21 cellular contexts compared by ENCODE assay signal in the genomic region with DNA sequence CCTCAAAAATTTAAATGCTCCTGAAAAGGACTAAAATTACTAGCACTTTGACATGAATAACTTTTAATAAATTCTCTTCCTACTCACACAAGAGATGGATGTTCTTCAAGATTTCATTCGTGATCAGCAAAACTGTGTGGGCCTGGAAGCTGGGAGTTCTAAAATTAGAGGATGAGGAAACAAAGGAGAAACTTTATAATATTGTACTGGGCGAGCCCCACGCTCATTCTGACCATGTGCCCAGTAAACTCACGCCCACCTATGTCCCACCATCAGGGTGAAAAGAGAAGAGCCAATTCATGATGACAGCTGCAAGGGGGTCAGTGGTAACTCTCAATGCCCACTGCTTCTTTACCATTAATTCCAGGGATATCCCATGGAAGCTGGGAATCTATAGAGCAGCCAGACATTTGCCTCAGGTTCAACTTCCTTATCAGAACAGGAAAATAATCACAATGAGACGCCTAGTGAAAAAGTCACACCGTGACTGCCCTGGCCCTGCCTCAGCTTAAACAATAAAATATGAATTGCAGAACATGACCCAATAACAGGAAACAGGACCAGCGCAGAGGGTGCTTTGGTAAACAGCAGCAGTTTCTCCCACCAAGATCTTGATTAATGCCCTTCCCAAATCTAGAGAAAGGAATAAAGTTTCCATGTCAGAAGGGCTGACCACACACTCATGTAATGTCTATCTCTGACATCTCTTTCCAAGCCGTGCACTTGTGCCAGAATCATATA.
A peak's percentile ranks its signal among the peaks of the same experiment; 100 is the strongest.
DNase-seq lines count a peak whose midpoint lies in the region; ATAC-seq and TF ChIP-seq lines count a peak whose summit lies in the region.
"Had no signal": no experiment of that assay in that cellular context is flagged by ENCODE, and none has a peak within 500 bp of the region (broad histone marks: within the 10 kb centered on the region; RNA-seq: fewer than 3 reads in every experiment).

No MANE protein-coding gene starts in this region.

- H3K9me3 ChIP-seq in SK-N-SH = no peaks in the 10 kb centered on the region
- H3K9me3 ChIP-seq: pancreas, transverse colon had no signal

- no peak for TF ChIP-seq RAD21 in SK-N-SH (IDR thresholded peaks at IDR 0.05; ENCODE audit: low read length)

- no peak for TF ChIP-seq CTCF in SK-N-SH (IDR thresholded peaks at IDR 0.05)

- H3K79me2 ChIP-seq in ACC112 (ENCODE audit: control insufficient read depth, insufficient read depth, low read length, unreplicated experiment) (no peaks in the 10 kb centered on the region), SK-N-SH (ENCODE audit: insufficient read depth) (no peaks in the 10 kb centered on the region)

- H2AFZ ChIP-seq in ACC112 (ENCODE audit: low read length, unreplicated experiment) (peak overlapping the region; percentile 32), SK-N-SH (ENCODE audit: low read depth) (peak overlapping the region; percentile 67)

- no peak overlapping the region for H3K9ac ChIP-seq in SK-N-SH

- CTCF ChIA-PET in SK-N-SH (lab: Yijun Ruan, JAX) = no interaction called here

- DNase-seq in SK-N-SH (no peak), glomerular endothelial cell (ENCODE audit: extremely low read depth, low read depth, low spot score) (peak; percentile 77), pulmonary artery endothelial cell (ENCODE audit: low read depth, low spot score) (peak; percentile 70), NCI-H146 treated with DMSO at 0.1 percent for 48 hours (lab: John Stamatoyannopoulos, UW; ENCODE audit: unreplicated experiment) (no peak), Ammon's horn (ENCODE audit: low spot score) (no peak)
- DNase-seq: activated CD4-positive, alpha-beta T cell treated with anti-CD3 and anti-CD28 coated beads for 48 hours; central memory CD4-positive, alpha-beta T cell; DND-41; H7; KBM-7; MV-4-11; NCI-H187 treated with DMSO at 0.1 percent for 48 hours; NCI-H345; NK-92 treated with Interleukin-12 subunit alpha and Interleukin-12 subunit beta, amount 100 ng/mL, for 24 hours; pancreas; stimulated activated CD4-positive, alpha-beta T cell treated with anti-CD3 and anti-CD28 coated beads, Interleukin-12 subunit alpha, Interleukin-12 subunit beta, amount 100 ng/mL, for 4 hours; transverse colon had no signal

- ATAC-seq in HG02938 (IDR thresholded peaks at IDR 0.05; ENCODE audit: unreplicated experiment) = no peak
- ATAC-seq in GM21529 (IDR thresholded peaks at IDR 0.05; ENCODE audit: unreplicated experiment) = no peak

- WGBS in SK-N-SH (ENCODE audit: low lambda C conversion rate) = 78% methylated on average over 8 of the region's 8 CpGs

- H3K4me1 ChIP-seq in ACC112 (ENCODE audit: control insufficient read depth, insufficient read depth, low read length, unreplicated experiment) (peaks cover 38% of the 10 kb centered on the region), SK-N-SH (ENCODE audit: control insufficient read depth in 1 of 2, insufficient read depth in 2 of 2, low read depth in 1 of 2, low read length in 1 of 2) (peaks cover 0 to 5% of the 10 kb centered on the region in 2 experiments; a peak in 2 of 4 replicates)
- H3K4me1 ChIP-seq: transverse colon had no signal

- H3K36me3 ChIP-seq in ACC112 (ENCODE audit: insufficient read depth, low read length) (no peaks in the 10 kb centered on the region), SK-N-SH (replicated peaks in 1 of 2; ENCODE audit: control insufficient read depth in 1 of 2, insufficient read depth in 2 of 2, low read length in 1 of 2) (no peaks in the 10 kb centered on the region)
- H3K36me3 ChIP-seq: pancreas, transverse colon had no signal

- no peaks in the 10 kb centered on the region for H3K9me2 ChIP-seq in SK-N-SH

- H4K20me1 ChIP-seq in SK-N-SH (ENCODE audit: insufficient read depth) = no peaks in the 10 kb centered on the region

- POLR2A ChIA-PET in SK-N-SH (lab: Yijun Ruan, JAX) = no interaction called here

- H3K4me3 ChIP-seq in ACC112 (ENCODE audit: low read depth, low read length) (no peak overlapping the region), SK-N-SH (ENCODE audit: low read depth in 2 of 2, low read length in 1 of 2) (no peak overlapping the region)
- H3K4me3 ChIP-seq: pancreas, transverse colon had no signal

- H3K4me2 ChIP-seq in SK-N-SH = no peak overlapping the region

- peaks cover 8% of the 10 kb centered on the region for H3F3A ChIP-seq in SK-N-SH (replicated peaks; ENCODE audit: insufficient read depth)

- no peak for TF ChIP-seq EP300 in SK-N-SH (IDR thresholded peaks at IDR 0.05; ENCODE audit: borderline replicate concordance in 1 of 2, low read depth in 1 of 2, low read length in 1 of 2)

- H3K27me3 ChIP-seq in ACC112 (ENCODE audit: insufficient read depth, low read length) (no peaks in the 10 kb centered on the region), SK-N-SH (ENCODE audit: insufficient read depth) (no peaks in the 10 kb centered on the region)
- H3K27me3 ChIP-seq: pancreas, transverse colon had no signal

- H3K27ac ChIP-seq in ACC112 (ENCODE audit: low read depth, low read length) (peak overlapping the region; percentile 56), SK-N-SH (ENCODE audit: low read depth in 2 of 2, low read length in 1 of 2) (peak overlapping the region in 1 of 2 experiments; percentile 73; a peak in 2 of 4 replicates)
- H3K27ac ChIP-seq: pancreas, RWPE1 had no signal

TF ChIP-seq in SK-N-SH, 30 proteins besides CTCF, POLR2A, EP300 and RAD21:
- TF ChIP-seq, protein P1, sequence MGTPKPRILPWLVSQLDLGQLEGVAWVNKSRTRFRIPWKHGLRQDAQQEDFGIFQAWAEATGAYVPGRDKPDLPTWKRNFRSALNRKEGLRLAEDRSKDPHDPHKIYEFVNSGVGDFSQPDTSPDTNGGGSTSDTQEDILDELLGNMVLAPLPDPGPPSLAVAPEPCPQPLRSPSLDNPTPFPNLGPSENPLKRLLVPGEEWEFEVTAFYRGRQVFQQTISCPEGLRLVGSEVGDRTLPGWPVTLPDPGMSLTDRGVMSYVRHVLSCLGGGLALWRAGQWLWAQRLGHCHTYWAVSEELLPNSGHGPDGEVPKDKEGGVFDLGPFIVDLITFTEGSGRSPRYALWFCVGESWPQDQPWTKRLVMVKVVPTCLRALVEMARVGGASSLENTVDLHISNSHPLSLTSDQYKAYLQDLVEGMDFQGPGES (IDR thresholded peaks at IDR 0.05; ENCODE audit: low read depth, low read length) = no peak
- no peak for TF ChIP-seq NRF1 (IDR thresholded peaks at IDR 0.05; ENCODE audit: low read depth, low read length)
- TF ChIP-seq, protein P2, sequence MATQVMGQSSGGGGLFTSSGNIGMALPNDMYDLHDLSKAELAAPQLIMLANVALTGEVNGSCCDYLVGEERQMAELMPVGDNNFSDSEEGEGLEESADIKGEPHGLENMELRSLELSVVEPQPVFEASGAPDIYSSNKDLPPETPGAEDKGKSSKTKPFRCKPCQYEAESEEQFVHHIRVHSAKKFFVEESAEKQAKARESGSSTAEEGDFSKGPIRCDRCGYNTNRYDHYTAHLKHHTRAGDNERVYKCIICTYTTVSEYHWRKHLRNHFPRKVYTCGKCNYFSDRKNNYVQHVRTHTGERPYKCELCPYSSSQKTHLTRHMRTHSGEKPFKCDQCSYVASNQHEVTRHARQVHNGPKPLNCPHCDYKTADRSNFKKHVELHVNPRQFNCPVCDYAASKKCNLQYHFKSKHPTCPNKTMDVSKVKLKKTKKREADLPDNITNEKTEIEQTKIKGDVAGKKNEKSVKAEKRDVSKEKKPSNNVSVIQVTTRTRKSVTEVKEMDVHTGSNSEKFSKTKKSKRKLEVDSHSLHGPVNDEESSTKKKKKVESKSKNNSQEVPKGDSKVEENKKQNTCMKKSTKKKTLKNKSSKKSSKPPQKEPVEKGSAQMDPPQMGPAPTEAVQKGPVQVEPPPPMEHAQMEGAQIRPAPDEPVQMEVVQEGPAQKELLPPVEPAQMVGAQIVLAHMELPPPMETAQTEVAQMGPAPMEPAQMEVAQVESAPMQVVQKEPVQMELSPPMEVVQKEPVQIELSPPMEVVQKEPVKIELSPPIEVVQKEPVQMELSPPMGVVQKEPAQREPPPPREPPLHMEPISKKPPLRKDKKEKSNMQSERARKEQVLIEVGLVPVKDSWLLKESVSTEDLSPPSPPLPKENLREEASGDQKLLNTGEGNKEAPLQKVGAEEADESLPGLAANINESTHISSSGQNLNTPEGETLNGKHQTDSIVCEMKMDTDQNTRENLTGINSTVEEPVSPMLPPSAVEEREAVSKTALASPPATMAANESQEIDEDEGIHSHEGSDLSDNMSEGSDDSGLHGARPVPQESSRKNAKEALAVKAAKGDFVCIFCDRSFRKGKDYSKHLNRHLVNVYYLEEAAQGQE (IDR thresholded peaks at IDR 0.05; ENCODE audit: low read depth, low read length) = no peak
- TF ChIP-seq SMC3 (IDR thresholded peaks at IDR 0.05; ENCODE audit: low read depth, low read length) = no peak
- no peak for TF ChIP-seq YY1 (IDR thresholded peaks at IDR 0.05; ENCODE audit: low read depth)
- TF ChIP-seq POLR2AphosphoS5 (IDR thresholded peaks at IDR 0.05; ENCODE audit: low read depth, low read length) = no peak
- no peak for TF ChIP-seq CHD2 (IDR thresholded peaks at IDR 0.05; ENCODE audit: low read length, partially characterized antibody)
- no peak for TF ChIP-seq GATA2 (CRISPR knock-in tag; IDR thresholded peaks at IDR 0.05)
- TF ChIP-seq FOXM1 (IDR thresholded peaks at IDR 0.05; ENCODE audit: low read depth) = no peak
- TF ChIP-seq MXI1 (IDR thresholded peaks at IDR 0.05; ENCODE audit: low read depth, low read length) = no peak
- no peak for TF ChIP-seq MEF2A (IDR thresholded peaks at IDR 0.05; ENCODE audit: borderline replicate concordance, low read depth)
- no peak for TF ChIP-seq FOSL2 (IDR thresholded peaks at IDR 0.05; ENCODE audit: borderline replicate concordance, low read depth)
- TF ChIP-seq TEAD4 (IDR thresholded peaks at IDR 0.05; ENCODE audit: borderline replicate concordance, insufficient read depth) = no peak
- TF ChIP-seq RCOR1 (IDR thresholded peaks at IDR 0.05; ENCODE audit: low read length) = no peak
- no peak for TF ChIP-seq GABPA (IDR thresholded peaks at IDR 0.05; ENCODE audit: low read depth)
- TF ChIP-seq EZH2phosphoT487 (IDR thresholded peaks at IDR 0.05; ENCODE audit: borderline replicate concordance, low read depth) = no peak
- TF ChIP-seq USF1 (IDR thresholded peaks at IDR 0.05; ENCODE audit: borderline replicate concordance, low read depth) = no peak
- no peak for TF ChIP-seq RXRA (IDR thresholded peaks at IDR 0.05; ENCODE audit: borderline replicate concordance, low read depth)
- no peak for TF ChIP-seq TAF1 (IDR thresholded peaks at IDR 0.05; ENCODE audit: borderline replicate concordance, low read depth, low read length)
- no peak for TF ChIP-seq NFIC (IDR thresholded peaks at IDR 0.05; ENCODE audit: borderline replicate concordance)
TF ChIP-seq in SK-N-SH: peak in this region for 0.

Comparison
In these comparisons a context has a peak if more than half of its experiments do, and no peak if none do; other contexts are left out.
1. DNase-seq: peak in glomerular endothelial cell (single experiment) and pulmonary artery endothelial cell (single experiment); none in SK-N-SH (single experiment), NCI-H146 treated with DMSO at 0.1 percent for 48 hours (single experiment) and Ammon's horn (single experiment).